In genomic region chr5:145824040-145824439, GRCh38 we compare ENCODE assay signal across 12 cellular contexts.
"Had no signal": no experiment of that assay in that cellular context is flagged by ENCODE, and none has a peak within 500 bp of the region (broad histone marks: within the 10 kb centered on the region; RNA-seq: fewer than 3 reads in every experiment).

No MANE protein-coding gene starts in this region.

- H3K9me3 ChIP-seq: breast epithelium, lower lobe of right lung, ovary, upper lobe of right lung had no signal

- H3K4me3 Mint-ChIP-seq: activated naive CD4-positive, alpha-beta T cell treated with anti-CD3 and anti-CD28 coated beads, Interleukin-2, amount 50 U/mL, for 24 hours; natural killer cell; stimulated activated naive CD8-positive, alpha-beta T cell treated with anti-CD3 and anti-CD28 coated beads, Interleukin-15, Interleukin-2, amounts not matched to agents 100 ng/mL and 50 ng/mL, for 24 hours had no signal

- H3K36me3 ChIP-seq: breast epithelium, lower lobe of right lung, ovary, upper lobe of right lung had no signal

- H3K4me3 ChIP-seq: breast epithelium, lower lobe of right lung, ovary, upper lobe of right lung had no signal

- H3K4me1 ChIP-seq: breast epithelium, lower lobe of right lung, upper lobe of right lung had no signal

- H3K27ac ChIP-seq: breast epithelium, lower lobe of right lung, ovary, upper lobe of right lung had no signal

- H3K9me3 Mint-ChIP-seq: activated naive CD4-positive, alpha-beta T cell treated with anti-CD3 and anti-CD28 coated beads, Interleukin-2, amount 50 U/mL, for 24 hours; natural killer cell; stimulated activated naive CD8-positive, alpha-beta T cell treated with anti-CD3 and anti-CD28 coated beads, Interleukin-15, Interleukin-2, amounts not matched to agents 100 ng/mL and 50 ng/mL, for 24 hours had no signal

- H3K27ac Mint-ChIP-seq: activated naive CD4-positive, alpha-beta T cell treated with anti-CD3 and anti-CD28 coated beads, Interleukin-2, amount 50 U/mL, for 24 hours; natural killer cell; stimulated activated naive CD8-positive, alpha-beta T cell treated with anti-CD3 and anti-CD28 coated beads, Interleukin-15, Interleukin-2, amounts not matched to agents 100 ng/mL and 50 ng/mL, for 24 hours had no signal

- H3K36me3 Mint-ChIP-seq: activated naive CD4-positive, alpha-beta T cell treated with anti-CD3 and anti-CD28 coated beads, Interleukin-2, amount 50 U/mL, for 24 hours; natural killer cell had no signal

- DNase-seq: activated T-cell treated with anti-CD3 and anti-CD28 coated beads, Interleukin-2, amount 50 U/mL, for 1 hour; amniotic stem cell; hippocampal formation; lower lobe of right lung; natural killer cell; ovary; stimulated activated CD4-positive, alpha-beta T cell treated with anti-CD3 and anti-CD28 coated beads, Interleukin-4, amount 100 ng/mL, for 1 hour; T-helper 2 cell; upper lobe of right lung had no signal

- H3K4me1 Mint-ChIP-seq: activated naive CD4-positive, alpha-beta T cell treated with anti-CD3 and anti-CD28 coated beads, Interleukin-2, amount 50 U/mL, for 24 hours; natural killer cell had no signal

- H3K27me3 Mint-ChIP-seq: activated naive CD4-positive, alpha-beta T cell treated with anti-CD3 and anti-CD28 coated beads, Interleukin-2, amount 50 U/mL, for 24 hours; stimulated activated naive CD8-positive, alpha-beta T cell treated with anti-CD3 and anti-CD28 coated beads, Interleukin-15, Interleukin-2, amounts not matched to agents 100 ng/mL and 50 ng/mL, for 24 hours had no signal
